Comparison of ENCODE assay signal across 8 cellular contexts in genomic region chr2:28894470-28895188, GRCh38. TPM values are rescaled to one million over a fixed set of nuclear protein-coding genes. Genes with fewer than 3 reads are reported as not detected.
DNase-seq lines count a peak whose midpoint lies in the region; TF ChIP-seq lines count a peak whose summit lies in the region.

TSS of gene WDR43 (plus strand) at chr2:28894667. CDS start at chr2:28894699, 32 bp downstream.

- H3K9me3 Mint-ChIP-seq in neural crest cell = no peaks in the 10 kb centered on the region

- H3K79me2 ChIP-seq in MM.1S (ENCODE audit: low read length) = peaks cover 52% of the 10 kb centered on the region

- H3K36me3 ChIP-seq in ES-I3 (ENCODE audit: insufficient read depth, low read length) = no peaks in the 10 kb centered on the region
- H3K36me3 ChIP-seq in HAP-1 (replicated peaks) = peaks cover 8% of the 10 kb centered on the region; the same call in 1 of the 2 replicates
- no peaks in the 10 kb centered on the region for H3K36me3 ChIP-seq in MM.1S (replicated peaks; ENCODE audit: insufficient read depth, low read length)
- H3K36me3 ChIP-seq in stomach smooth muscle (ENCODE audit: control insufficient read depth in 2 of 2, insufficient read depth in 2 of 2, low read length in 2 of 2) = no peaks in the 10 kb centered on the region

- H3K27me3 ChIP-seq in HAP-1 (ENCODE audit: low read depth) (no peaks in the 10 kb centered on the region), MM.1S (replicated peaks; ENCODE audit: insufficient read depth, low read length) (no peaks in the 10 kb centered on the region), stomach smooth muscle (ENCODE audit: control insufficient read depth in 1 of 2, insufficient read depth in 2 of 2, low read length in 2 of 2) (no peaks in the 10 kb centered on the region)

- peak within 1 kb of the TSS; percentile 98 for H3K4me3 Mint-ChIP-seq in neural crest cell

- H3K9me3 ChIP-seq in ES-I3 (ENCODE audit: control insufficient read depth, insufficient read depth, low read length) = no peaks in the 10 kb centered on the region
- H3K9me3 ChIP-seq in HAP-1 = no peaks in the 10 kb centered on the region
- H3K9me3 ChIP-seq in MM.1S (replicated peaks; ENCODE audit: insufficient read depth, low read length) = no peaks in the 10 kb centered on the region
- H3K9me3 ChIP-seq in stomach smooth muscle (ENCODE audit: control insufficient read depth in 2 of 2, low read length in 2 of 2) = no peaks in the 10 kb centered on the region

- H3K9ac ChIP-seq in ES-I3 (ENCODE audit: low read depth, low read length) (peak within 1 kb of the TSS; percentile 99), MM.1S (ENCODE audit: low read length) (peak within 1 kb of the TSS; percentile 97), stomach smooth muscle (ENCODE audit: low read length in 2 of 2) (peak within 1 kb of the TSS; percentile 74 to 89)

- H3F3A ChIP-seq in MM.1S (ENCODE audit: insufficient read depth, low read length) = peaks cover 5% of the 10 kb centered on the region; the same call in 1 of the 2 replicates

- peak; percentile 97 to 98 for DNase-seq in HAP-1 (ENCODE audit: low spot score in 2 of 2)
- DNase-seq in MM.1S = peak; percentile 99
- peak; percentile 97 for DNase-seq in SIG-M5 (lab: John Stamatoyannopoulos, UW)
- DNase-seq in activated gamma-delta T cell (lab: John Stamatoyannopoulos, UW) = peak; percentile 98
- DNase-seq in fibroblast of villous mesenchyme (ENCODE audit: low read depth) = peak; percentile 100
- DNase-seq in neural crest cell (ENCODE audit: low read depth, low spot score) = peak; percentile 94

- peak within 1 kb of the TSS; percentile 98 for H3K27ac Mint-ChIP-seq in neural crest cell (ENCODE audit: unreplicated experiment)

- TF ChIP-seq CTCF in MM.1S (IDR thresholded peaks at IDR 0.05; ENCODE audit: low read length) (no peak), fibroblast of villous mesenchyme (IDR thresholded peaks at IDR 0.05; ENCODE audit: insufficient read depth, low read depth, low read length) (no peak), neural crest cell (conservative IDR thresholded peaks at IDR 0.05) (no peak)

- no peaks in the 10 kb centered on the region for H3K9me2 ChIP-seq in MM.1S (replicated peaks; ENCODE audit: insufficient read depth, low read length)

- peaks cover 40% of the 10 kb centered on the region for H4K20me1 ChIP-seq in MM.1S (ENCODE audit: insufficient read depth, low read length)

- in situ Hi-C loops in HAP-1 (cut with MboI; ENCODE audit: low sequenced_read_pairs) = no loop called here

- H3K36me3 Mint-ChIP-seq in neural crest cell (ENCODE audit: low read depth) = no peaks in the 10 kb centered on the region

- H3K4me1 ChIP-seq in ES-I3 (ENCODE audit: insufficient read depth, low read length) (peaks cover 3% of the 10 kb centered on the region), HAP-1 (peaks cover 25% of the 10 kb centered on the region), MM.1S (ENCODE audit: low read length) (peaks cover 18% of the 10 kb centered on the region), stomach smooth muscle (ENCODE audit: control insufficient read depth, insufficient read depth, low read length) (peaks cover 3% of the 10 kb centered on the region)

- peaks cover 11% of the 10 kb centered on the region for H3K27me3 Mint-ChIP-seq in neural crest cell (ENCODE audit: low read depth)

- peak within 1 kb of the TSS; percentile 63 for H2AFZ ChIP-seq in MM.1S (ENCODE audit: low read length)

- H3K27ac ChIP-seq in MM.1S (ENCODE audit: low read length) = peak within 1 kb of the TSS; percentile 60
- H3K27ac ChIP-seq in stomach smooth muscle (ENCODE audit: low read length) = peak within 1 kb of the TSS; percentile 49

- H3K4me3 ChIP-seq in HAP-1 (peak within 1 kb of the TSS; percentile 93), MM.1S (ENCODE audit: low read length) (peak within 1 kb of the TSS; percentile 92), fibroblast of villous mesenchyme (ENCODE audit: low read depth, low read length) (peak within 1 kb of the TSS; percentile 79), stomach smooth muscle (ENCODE audit: low read length in 2 of 2) (peak within 1 kb of the TSS; percentile 78 to 94)

- peaks cover 38% of the 10 kb centered on the region for H3K4me1 Mint-ChIP-seq in neural crest cell

- peak within 1 kb of the TSS; percentile 75 for H3K4me2 ChIP-seq in MM.1S (ENCODE audit: low read depth, low read length)

RNA-seq across cellular contexts. Expression of gene WDR43, which starts in this region (rescaled TPM):
- total RNA-seq in fibroblast of villous mesenchyme (61.5 and 131 TPM in 2 replicates), neural crest cell (66.7 and 70.6 TPM in 2 replicates)

Comparison
In these comparisons a context has a peak if more than half of its experiments do, and no peak if none do; other contexts are left out.
1. Peak in every context shown above with its lines: DNase-seq, H3K4me3 ChIP-seq and H3K27ac ChIP-seq.